ENCODE assay signal across 9 cellular contexts in the genomic region with DNA sequence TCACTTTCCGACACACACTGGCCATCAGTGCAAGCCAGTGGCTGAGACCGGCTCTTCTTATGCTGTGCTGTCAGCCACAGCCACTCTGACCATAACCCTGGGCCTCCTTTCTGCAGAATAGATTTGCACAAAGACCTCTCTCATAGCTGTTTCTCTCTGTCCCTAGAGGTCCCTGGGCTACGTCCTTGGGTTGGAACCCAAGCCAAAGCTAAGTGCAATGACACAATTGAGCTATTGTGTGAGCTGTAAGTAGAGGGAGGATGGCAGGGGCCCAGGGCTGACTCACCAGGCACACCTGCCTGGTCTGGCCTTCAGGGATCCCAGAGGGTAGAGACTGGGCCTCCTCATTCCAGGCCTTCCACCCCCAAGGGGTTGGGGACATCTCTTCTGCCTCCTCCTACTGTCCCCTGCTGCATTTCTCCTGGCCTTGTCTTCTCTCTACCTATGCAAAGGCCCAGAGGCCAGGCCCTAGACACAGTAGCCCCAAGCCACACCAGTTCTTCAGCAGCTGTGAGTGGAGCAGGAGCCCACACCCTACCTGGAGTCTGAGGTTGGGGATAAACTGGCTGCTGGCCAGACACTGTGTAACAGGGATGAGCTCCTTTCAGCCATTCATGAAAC.
A peak's percentile ranks its signal among the peaks of the same experiment; 100 is the strongest.
DNase-seq lines count a peak whose midpoint lies in the region; ATAC-seq and TF ChIP-seq lines count a peak whose summit lies in the region.
"Had no signal": no experiment of that assay in that cellular context is flagged by ENCODE, and none has a peak within 500 bp of the region (broad histone marks: within the 10 kb centered on the region; RNA-seq: fewer than 3 reads in every experiment).

No MANE protein-coding gene starts in this region.

- POLR2A ChIA-PET in activated CD8-positive, alpha-beta T cell treated with anti-CD3 and anti-CD28 coated beads, Interleukin-2, amount 10 ng/mL, durations not matched to agents 7 days and 5 days (lab: Charles Lee) = interaction anchor here (1.4 to 1.5 kb wide), 2 partner anchors 16 to 23 kb away, joined by 3 read pairs; no protein-coding TSS in a partner anchor

- H3K4me3 Mint-ChIP-seq in activated CD8-positive, alpha-beta T cell treated with anti-CD3 and anti-CD28 coated beads, Interleukin-2, amount 10 ng/mL, durations not matched to agents 7 days and 5 days = no peak overlapping the region
- H3K4me3 Mint-ChIP-seq: brain had no signal

- H3K4me1 Mint-ChIP-seq in activated CD8-positive, alpha-beta T cell treated with anti-CD3 and anti-CD28 coated beads, Interleukin-2, amount 10 ng/mL, durations not matched to agents 7 days and 5 days (ENCODE audit: low read depth) = peaks cover 23% of the 10 kb centered on the region

- peak; percentile 72 for DNase-seq in Ammon's horn (ENCODE audit: low spot score)
- peak; percentile 4 for DNase-seq in M059J (ENCODE audit: low read depth)
- DNase-seq in activated CD8-positive, alpha-beta T cell treated with anti-CD3 and anti-CD28 coated beads, Interleukin-2, amount 10 ng/mL, durations not matched to agents 7 days and 5 days = no peak
- DNase-seq in islet precursor cell = peak; percentile 90
- DNase-seq in OCI-M1 (lab: John Stamatoyannopoulos, UW) = no peak
- no peak for DNase-seq in effector CD8-positive, alpha-beta T cell (lab: John Stamatoyannopoulos, UW)

- H3K27ac Mint-ChIP-seq in activated CD8-positive, alpha-beta T cell treated with anti-CD3 and anti-CD28 coated beads, Interleukin-2, amount 10 ng/mL, durations not matched to agents 7 days and 5 days = no peak overlapping the region

- peaks cover 26% of the 10 kb centered on the region for H3K36me3 Mint-ChIP-seq in activated CD8-positive, alpha-beta T cell treated with anti-CD3 and anti-CD28 coated beads, Interleukin-2, amount 10 ng/mL, durations not matched to agents 7 days and 5 days (ENCODE audit: low read depth)

- H3K9me3 Mint-ChIP-seq in activated CD8-positive, alpha-beta T cell treated with anti-CD3 and anti-CD28 coated beads, Interleukin-2, amount 10 ng/mL, durations not matched to agents 7 days and 5 days (ENCODE audit: insufficient read depth) = peaks cover 30% of the 10 kb centered on the region

- ATAC-seq in activated CD8-positive, alpha-beta T cell treated with anti-CD3 and anti-CD28 coated beads, Interleukin-2, amount 10 ng/mL, durations not matched to agents 7 days and 5 days = peak; percentile 19
- ATAC-seq in HG03045 (IDR thresholded peaks at IDR 0.05; ENCODE audit: unreplicated experiment) (no peak), SK-N-SH treated with all-trans-retinoic acid at 6 μM for 48 hours (no peak)

- H3K27me3 Mint-ChIP-seq in activated CD8-positive, alpha-beta T cell treated with anti-CD3 and anti-CD28 coated beads, Interleukin-2, amount 10 ng/mL, durations not matched to agents 7 days and 5 days (ENCODE audit: low read depth) = no peaks in the 10 kb centered on the region

- CTCF ChIA-PET in activated CD8-positive, alpha-beta T cell treated with anti-CD3 and anti-CD28 coated beads, Interleukin-2, amount 10 ng/mL, durations not matched to agents 7 days and 5 days (lab: Charles Lee) = interaction anchor here (0.7 to 2.4 kb wide), 11 partner anchors 10 to 175 kb away, joined by 3 to 9 read pairs (median 4); no protein-coding TSS in a partner anchor

TF ChIP-seq in SK-N-SH treated with all-trans-retinoic acid at 6 μM for 48 hours, 23 proteins besides CTCF, POLR2A, EP300 and RAD21 (continues in another document):
- TF ChIP-seq ARNTL (CRISPR knock-in tag; IDR thresholded peaks at IDR 0.05; ENCODE audit: borderline replicate concordance, low read depth) (no peak), ZFP3 (CRISPR knock-in tag; IDR thresholded peaks at IDR 0.05) (no peak), ISL1 (CRISPR knock-in tag; IDR thresholded peaks at IDR 0.05) (no peak), ZNF565 (CRISPR knock-in tag; conservative IDR thresholded peaks at IDR 0.05; ENCODE audit: low read depth) (no peak), PPARA (CRISPR knock-in tag; IDR thresholded peaks at IDR 0.05; ENCODE audit: borderline replicate concordance) (no peak), POU6F1 (CRISPR knock-in tag; IDR thresholded peaks at IDR 0.05; ENCODE audit: borderline replicate concordance, low read depth) (no peak), ESRRG (CRISPR knock-in tag; IDR thresholded peaks at IDR 0.05) (no peak), GLIS3 (CRISPR knock-in tag; IDR thresholded peaks at IDR 0.05) (no peak), ZNF8 (CRISPR knock-in tag; IDR thresholded peaks at IDR 0.05) (no peak), OSR1 (CRISPR knock-in tag; IDR thresholded peaks at IDR 0.05) (no peak), ZFP30 (CRISPR knock-in tag; IDR thresholded peaks at IDR 0.05) (no peak), TCF4 (CRISPR knock-in tag; IDR thresholded peaks at IDR 0.05; ENCODE audit: borderline replicate concordance) (no peak), SNAI2 (CRISPR knock-in tag; IDR thresholded peaks at IDR 0.05) (no peak), ZC3H10 (CRISPR knock-in tag; IDR thresholded peaks at IDR 0.05) (no peak), ZNF70 (CRISPR knock-in tag; IDR thresholded peaks at IDR 0.05) (no peak)
- TF ChIP-seq, protein P1, sequence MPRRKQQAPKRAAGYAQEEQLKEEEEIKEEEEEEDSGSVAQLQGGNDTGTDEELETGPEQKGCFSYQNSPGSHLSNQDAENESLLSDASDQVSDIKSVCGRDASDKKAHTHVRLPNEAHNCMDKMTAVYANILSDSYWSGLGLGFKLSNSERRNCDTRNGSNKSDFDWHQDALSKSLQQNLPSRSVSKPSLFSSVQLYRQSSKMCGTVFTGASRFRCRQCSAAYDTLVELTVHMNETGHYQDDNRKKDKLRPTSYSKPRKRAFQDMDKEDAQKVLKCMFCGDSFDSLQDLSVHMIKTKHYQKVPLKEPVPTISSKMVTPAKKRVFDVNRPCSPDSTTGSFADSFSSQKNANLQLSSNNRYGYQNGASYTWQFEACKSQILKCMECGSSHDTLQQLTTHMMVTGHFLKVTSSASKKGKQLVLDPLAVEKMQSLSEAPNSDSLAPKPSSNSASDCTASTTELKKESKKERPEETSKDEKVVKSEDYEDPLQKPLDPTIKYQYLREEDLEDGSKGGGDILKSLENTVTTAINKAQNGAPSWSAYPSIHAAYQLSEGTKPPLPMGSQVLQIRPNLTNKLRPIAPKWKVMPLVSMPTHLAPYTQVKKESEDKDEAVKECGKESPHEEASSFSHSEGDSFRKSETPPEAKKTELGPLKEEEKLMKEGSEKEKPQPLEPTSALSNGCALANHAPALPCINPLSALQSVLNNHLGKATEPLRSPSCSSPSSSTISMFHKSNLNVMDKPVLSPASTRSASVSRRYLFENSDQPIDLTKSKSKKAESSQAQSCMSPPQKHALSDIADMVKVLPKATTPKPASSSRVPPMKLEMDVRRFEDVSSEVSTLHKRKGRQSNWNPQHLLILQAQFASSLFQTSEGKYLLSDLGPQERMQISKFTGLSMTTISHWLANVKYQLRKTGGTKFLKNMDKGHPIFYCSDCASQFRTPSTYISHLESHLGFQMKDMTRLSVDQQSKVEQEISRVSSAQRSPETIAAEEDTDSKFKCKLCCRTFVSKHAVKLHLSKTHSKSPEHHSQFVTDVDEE (CRISPR knock-in tag; IDR thresholded peaks at IDR 0.05) = no peak
- TF ChIP-seq, protein P2, sequence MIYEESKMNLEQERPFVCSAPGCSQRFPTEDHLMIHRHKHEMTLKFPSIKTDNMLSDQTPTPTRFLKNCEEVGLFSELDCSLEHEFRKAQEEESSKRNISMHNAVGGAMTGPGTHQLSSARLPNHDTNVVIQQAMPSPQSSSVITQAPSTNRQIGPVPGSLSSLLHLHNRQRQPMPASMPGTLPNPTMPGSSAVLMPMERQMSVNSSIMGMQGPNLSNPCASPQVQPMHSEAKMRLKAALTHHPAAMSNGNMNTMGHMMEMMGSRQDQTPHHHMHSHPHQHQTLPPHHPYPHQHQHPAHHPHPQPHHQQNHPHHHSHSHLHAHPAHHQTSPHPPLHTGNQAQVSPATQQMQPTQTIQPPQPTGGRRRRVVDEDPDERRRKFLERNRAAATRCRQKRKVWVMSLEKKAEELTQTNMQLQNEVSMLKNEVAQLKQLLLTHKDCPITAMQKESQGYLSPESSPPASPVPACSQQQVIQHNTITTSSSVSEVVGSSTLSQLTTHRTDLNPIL (CRISPR knock-in tag; IDR thresholded peaks at IDR 0.05; ENCODE audit: low read depth) = no peak
- TF ChIP-seq, protein P3, sequence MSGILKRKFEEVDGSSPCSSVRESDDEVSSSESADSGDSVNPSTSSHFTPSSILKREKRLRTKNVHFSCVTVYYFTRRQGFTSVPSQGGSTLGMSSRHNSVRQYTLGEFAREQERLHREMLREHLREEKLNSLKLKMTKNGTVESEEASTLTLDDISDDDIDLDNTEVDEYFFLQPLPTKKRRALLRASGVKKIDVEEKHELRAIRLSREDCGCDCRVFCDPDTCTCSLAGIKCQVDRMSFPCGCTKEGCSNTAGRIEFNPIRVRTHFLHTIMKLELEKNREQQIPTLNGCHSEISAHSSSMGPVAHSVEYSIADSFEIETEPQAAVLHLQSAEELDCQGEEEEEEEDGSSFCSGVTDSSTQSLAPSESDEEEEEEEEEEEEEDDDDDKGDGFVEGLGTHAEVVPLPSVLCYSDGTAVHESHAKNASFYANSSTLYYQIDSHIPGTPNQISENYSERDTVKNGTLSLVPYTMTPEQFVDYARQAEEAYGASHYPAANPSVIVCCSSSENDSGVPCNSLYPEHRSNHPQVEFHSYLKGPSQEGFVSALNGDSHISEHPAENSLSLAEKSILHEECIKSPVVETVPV (CRISPR knock-in tag; IDR thresholded peaks at IDR 0.05) = no peak

Comparison
In these comparisons a context has a peak if more than half of its experiments do, and no peak if none do; other contexts are left out.
1. DNase-seq: peak in Ammon's horn (single experiment), M059J (single experiment) and islet precursor cell (single experiment); none in activated CD8-positive, alpha-beta T cell treated with anti-CD3 and anti-CD28 coated beads, Interleukin-2, amount 10 ng/mL, durations not matched to agents 7 days and 5 days (single experiment), OCI-M1 (single experiment) and effector CD8-positive, alpha-beta T cell (single experiment).